In the genomic region with DNA sequence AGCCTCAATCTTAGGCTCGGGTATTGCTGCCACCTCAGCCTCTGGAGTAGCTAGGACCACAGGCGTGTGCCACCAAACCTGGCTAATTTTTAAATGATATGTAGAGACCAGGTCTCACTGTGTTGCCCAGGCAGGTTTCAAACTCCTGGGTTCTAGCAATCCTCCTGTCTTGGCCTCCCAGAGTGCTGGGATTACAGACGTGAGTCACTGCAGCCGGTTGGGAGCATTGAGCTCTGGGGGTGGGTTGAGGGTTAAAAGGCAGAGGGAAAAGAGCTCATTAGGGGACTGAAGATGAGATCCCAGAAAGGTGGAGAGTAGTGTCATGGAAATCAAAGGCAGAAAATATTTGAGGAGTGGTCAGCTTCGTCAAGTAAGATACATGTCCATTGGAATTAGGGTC, we compare ENCODE assay signal across 22 cellular contexts. TPM values are rescaled to one million over a fixed set of nuclear protein-coding genes. Genes with fewer than 3 reads are reported as not detected.
"Had no signal": no experiment of that assay in that cellular context is flagged by ENCODE, and none has a peak within 500 bp of the region (broad histone marks: within the 10 kb centered on the region; RNA-seq: fewer than 3 reads in every experiment).

No MANE protein-coding gene starts in this region.

- H3K27ac ChIP-seq: heart right ventricle, left lung, lower lobe of right lung, spleen, thoracic aorta, upper lobe of left lung, uterus had no signal

- H3K27me3 ChIP-seq: heart right ventricle, left lung, spleen, upper lobe of left lung, uterus had no signal

- H3K4me3 Mint-ChIP-seq: memory B cell; naive thymus-derived CD8-positive, alpha-beta T cell; neural crest cell; stimulated activated memory B cell treated with anti-CD40 and anti-IgM and Interleukin-4, amounts not matched to agents 10 μg/mL and 1 μg/mL and 100 μg/mL, for 72 hours; stimulated activated naive CD8-positive, alpha-beta T cell treated with anti-CD3 and anti-CD28 coated beads, Interleukin-15, amount 100 ng/mL, for 72 hours had no signal

- ATAC-seq: heart right ventricle; left lung; lower lobe of right lung; naive thymus-derived CD8-positive, alpha-beta T cell; sciatic nerve; stimulated activated memory B cell treated with anti-CD40 and anti-IgM and Interleukin-4, amounts not matched to agents 10 μg/mL and 1 μg/mL and 100 μg/mL, for 72 hours; stimulated activated naive CD8-positive, alpha-beta T cell treated with anti-CD3 and anti-CD28 coated beads, Interleukin-15, amount 100 ng/mL, for 72 hours had no signal

- H3K4me1 Mint-ChIP-seq: memory B cell; naive thymus-derived CD8-positive, alpha-beta T cell; stimulated activated memory B cell treated with anti-CD40 and anti-IgM and Interleukin-4, amounts not matched to agents 10 μg/mL and 1 μg/mL and 100 μg/mL, for 72 hours had no signal

- H3K9me3 Mint-ChIP-seq: memory B cell; naive thymus-derived CD8-positive, alpha-beta T cell; neural crest cell; stimulated activated memory B cell treated with anti-CD40 and anti-IgM and Interleukin-4, amounts not matched to agents 10 μg/mL and 1 μg/mL and 100 μg/mL, for 72 hours; stimulated activated naive CD8-positive, alpha-beta T cell treated with anti-CD3 and anti-CD28 coated beads, Interleukin-15, amount 100 ng/mL, for 72 hours had no signal

- H3K4me1 ChIP-seq: heart right ventricle, left lung, lower lobe of right lung, spleen, upper lobe of left lung, uterus had no signal

- H3K9me3 ChIP-seq: heart right ventricle, left lung, lower lobe of right lung, spleen, thoracic aorta, upper lobe of left lung, uterus had no signal

- H3K36me3 Mint-ChIP-seq: memory B cell; naive thymus-derived CD8-positive, alpha-beta T cell had no signal

- H3K27me3 Mint-ChIP-seq: memory B cell; naive thymus-derived CD8-positive, alpha-beta T cell; stimulated activated memory B cell treated with anti-CD40 and anti-IgM and Interleukin-4, amounts not matched to agents 10 μg/mL and 1 μg/mL and 100 μg/mL, for 72 hours; stimulated activated naive CD8-positive, alpha-beta T cell treated with anti-CD3 and anti-CD28 coated beads, Interleukin-15, amount 100 ng/mL, for 72 hours had no signal

- H3K27ac Mint-ChIP-seq: memory B cell; stimulated activated memory B cell treated with anti-CD40 and anti-IgM and Interleukin-4, amounts not matched to agents 10 μg/mL and 1 μg/mL and 100 μg/mL, for 72 hours; stimulated activated naive CD8-positive, alpha-beta T cell treated with anti-CD3 and anti-CD28 coated beads, Interleukin-15, amount 100 ng/mL, for 72 hours had no signal

- H3K4me3 ChIP-seq: heart right ventricle, left lung, lower lobe of right lung, spleen, thoracic aorta, upper lobe of left lung, uterus had no signal

- H3K36me3 ChIP-seq: left lung, lower lobe of right lung, thoracic aorta, upper lobe of left lung, uterus had no signal

- DNase-seq: cerebellar nuclear complex; dermis blood vessel endothelial cell; foreskin melanocyte; heart right ventricle; hypothalamus; left lung; lower lobe of right lung; naive thymus-derived CD8-positive, alpha-beta T cell; posterior cingulate gyrus; spleen; stimulated activated CD4-positive, alpha-beta T cell treated with anti-CD3 and anti-CD28 coated beads, Interleukin-15, amount 100 ng/mL, for 24 hours; stimulated activated CD4-positive, alpha-beta T cell treated with anti-CD3 and anti-CD28 coated beads, Interleukin-1b, Interleukin-23, amount 100 ng/mL, for 48 hours; stimulated activated CD4-positive, alpha-beta T cell treated with anti-CD3 and anti-CD28 coated beads, Interleukin-4, amount 100 ng/mL, for 24 hours; stimulated activated naive CD8-positive, alpha-beta T cell treated with anti-CD3 and anti-CD28 coated beads, Interleukin-15, amount 100 ng/mL, for 72 hours; upper lobe of left lung; uterus had no signal

RNA-seq across cellular contexts. Expression of gene RAD54L, which starts 7.1 kb away (rescaled TPM):
- total RNA-seq: mononuclear cell had no signal
